8 cellular contexts compared by ENCODE assay signal in the genomic region with DNA sequence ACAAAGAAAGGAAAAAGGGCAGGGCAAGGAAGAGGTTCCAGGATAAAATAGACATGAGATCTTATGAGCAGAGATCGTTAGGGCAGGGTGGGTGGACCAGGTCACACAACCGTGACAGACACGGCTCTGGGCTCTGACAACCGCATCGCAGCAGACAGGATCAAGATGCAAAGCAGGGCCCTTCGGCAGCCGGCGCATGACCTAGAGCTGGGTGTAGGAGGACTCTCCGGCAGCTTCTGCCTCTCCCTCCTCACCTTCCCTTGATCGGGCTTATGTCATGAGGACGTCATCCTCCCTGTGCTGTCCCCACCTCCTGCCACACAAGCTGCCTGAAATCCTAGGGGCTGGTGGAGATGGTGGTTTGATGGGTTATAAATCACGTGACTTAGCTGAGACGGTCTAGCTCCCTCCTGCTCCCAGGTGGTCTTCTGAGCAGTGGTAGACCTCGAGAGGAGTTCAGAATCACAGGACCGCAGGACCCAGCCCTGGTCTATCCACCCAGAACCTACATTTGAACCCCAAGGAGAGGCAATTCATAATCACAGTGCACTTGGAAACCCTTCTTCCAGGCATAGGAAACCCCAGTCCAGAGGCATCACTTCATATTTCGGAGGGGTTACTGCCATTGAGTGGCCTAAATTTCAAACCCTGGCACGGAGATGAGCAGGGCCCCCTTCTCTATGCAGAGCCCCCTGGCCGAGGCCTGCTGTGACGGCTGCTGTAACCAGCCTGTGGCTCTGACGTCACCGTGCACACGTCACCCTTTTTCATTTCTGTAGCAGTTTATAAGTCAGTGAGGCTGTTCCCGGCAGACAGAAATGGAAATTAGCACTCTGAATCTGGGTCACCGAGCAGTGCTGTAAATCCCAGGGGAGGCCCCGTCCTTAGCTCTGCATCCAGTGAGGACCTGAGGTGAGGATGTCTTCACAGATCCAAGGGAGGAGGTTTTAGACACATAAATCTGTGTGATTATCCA. TPM values are rescaled to one million over a fixed set of nuclear protein-coding genes. Genes with fewer than 3 reads are reported as not detected.
DNase-seq lines count a peak whose midpoint lies in the region; ATAC-seq and TF ChIP-seq lines count a peak whose summit lies in the region.

No MANE protein-coding gene starts in this region.

- TF ChIP-seq POLR2A in heart left ventricle (IDR thresholded peaks at IDR 0.05) = no peak

- H3K4me3 ChIP-seq in osteoblast (ENCODE audit: insufficient read depth, low read length) (no peak overlapping the region), heart left ventricle (no peak overlapping the region)

- DNase-seq in GM10248 (ENCODE audit: extremely low spot score) = peak; percentile 91
- DNase-seq in effector CD4-positive, alpha-beta T cell = peak; percentile 46
- DNase-seq in osteoblast (ENCODE audit: insufficient read length, low spot score, missing footprints) = no peak
- DNase-seq in heart left ventricle = no peak
- no peak for DNase-seq in AML-193 (lab: John Stamatoyannopoulos, UW)
- no peak for DNase-seq in NCI-H748 (lab: John Stamatoyannopoulos, UW; ENCODE audit: unreplicated experiment)

- H4K20me1 ChIP-seq in osteoblast (ENCODE audit: insufficient read depth, low read length) = no peaks in the 10 kb centered on the region

- no peak overlapping the region for H2AFZ ChIP-seq in osteoblast (ENCODE audit: low read length)

- TF ChIP-seq CTCF in GM10248 (IDR thresholded peaks at IDR 0.05; ENCODE audit: control extremely low read depth, extremely low read depth, low read depth, missing control alignments) = no peak
- TF ChIP-seq CTCF in osteoblast (IDR thresholded peaks at IDR 0.05; ENCODE audit: extremely low read depth, low read depth, low read length) = no peak
- no peak for TF ChIP-seq CTCF in heart left ventricle (IDR thresholded peaks at IDR 0.05)

- no peak overlapping the region for H3K4me2 ChIP-seq in osteoblast (ENCODE audit: insufficient read depth, low read length)

- POLR2A ChIA-PET in GM10248 (lab: Yijun Ruan, JAX) = interaction anchor here (0.6 to 1.0 kb wide), 4 partner anchors 19 to 26 kb away, joined by 3 to 4 read pairs (median 4); no protein-coding TSS in a partner anchor

- intact Hi-C loops in heart left ventricle (cut with DNase I) = no loop called here

- H3K27me3 ChIP-seq in osteoblast (ENCODE audit: insufficient read depth, low read length) (no peaks in the 10 kb centered on the region), heart left ventricle (peaks cover 0 to 77% (median 8%) of the 10 kb centered on the region in 9 donors)

- H3K79me2 ChIP-seq in osteoblast (ENCODE audit: insufficient read depth, low read length) = no peaks in the 10 kb centered on the region

- H3K4me1 ChIP-seq in osteoblast (ENCODE audit: insufficient read depth, low read length) = no peaks in the 10 kb centered on the region
- H3K4me1 ChIP-seq in heart left ventricle = peaks cover 0 to 6% (median 0%) of the 10 kb centered on the region in 12 donors

- CTCF ChIA-PET in GM10248 (lab: Yijun Ruan, JAX) = interaction anchor here (1.0 to 1.9 kb wide), 8 partner anchors 8 to 67 kb away, joined by 3 to 9 read pairs (median 4); partner anchors contain the start of gene CCR6

- ATAC-seq in GM19452 (IDR thresholded peaks at IDR 0.05; ENCODE audit: unreplicated experiment) = peak; percentile 80
- peak; percentile 86 for ATAC-seq in HG03432 (IDR thresholded peaks at IDR 0.05; ENCODE audit: unreplicated experiment)
- no peak for ATAC-seq in heart left ventricle

- no peaks in the 10 kb centered on the region for H3K36me3 ChIP-seq in osteoblast (ENCODE audit: insufficient read depth, low read length)
- H3K36me3 ChIP-seq in heart left ventricle = no peaks in the 10 kb centered on the region

- H3K9me3 ChIP-seq in osteoblast (ENCODE audit: low read depth, low read length) = no peaks in the 10 kb centered on the region
- H3K9me3 ChIP-seq in heart left ventricle = no peaks in the 10 kb centered on the region

- H3K27ac ChIP-seq in osteoblast (ENCODE audit: low read depth, low read length) (no peak overlapping the region), heart left ventricle (no peak overlapping the region)

- 66 to 73% (median 70%) methylated on average over 18 to 25 of the region's 25 CpGs for whole genome bisulfite sequencing in heart left ventricle, 4 donors

RNA-seq across cellular contexts. Expression of gene CCR6, which starts 8.7 kb away (rescaled TPM):
- total RNA-seq in osteoblast (not detected in 2 replicates), heart left ventricle (under 1 TPM in 1 of 9 donors, not detected in 8; 0.23 TPM)
- polyA plus RNA-seq in heart left ventricle = not detected

RNA-seq across cellular contexts. Expression of gene GPR31, which starts 43.6 kb away (rescaled TPM):
- total RNA-seq in osteoblast = not detected in 2 replicates
- not detected for total RNA-seq in heart left ventricle
- not detected for polyA plus RNA-seq in heart left ventricle

Comparison
In these comparisons a context has a peak if more than half of its experiments do, and no peak if none do; other contexts are left out.
1. DNase-seq: peak in GM10248 (single experiment) and effector CD4-positive, alpha-beta T cell (single experiment); none in osteoblast (single experiment), heart left ventricle (0 of 5), AML-193 (0 of 2) and NCI-H748 (single experiment).
2. ATAC-seq: peak in GM19452 (single experiment) and HG03432 (single experiment); none in heart left ventricle (0 of 4).